Comparison of ENCODE assay signal across 17 cellular contexts in genomic region chr7:41803569-41803968, GRCh38.
DNase-seq lines count a peak whose midpoint lies in the region; ATAC-seq and TF ChIP-seq lines count a peak whose summit lies in the region.
"Had no signal": no experiment of that assay in that cellular context is flagged by ENCODE, and none has a peak within 500 bp of the region (broad histone marks: within the 10 kb centered on the region; RNA-seq: fewer than 3 reads in every experiment).

No MANE protein-coding gene starts in this region.

- no peak overlapping the region for H3K4me3 ChIP-seq in SK-N-SH (ENCODE audit: low read depth in 2 of 2, low read length in 1 of 2)
- H3K4me3 ChIP-seq in GM23338: no peak overlapping the region
- H3K4me3 ChIP-seq: A549; BLaER1 treated with 17β-estradiol and CSF1 and Interleukin-3, amounts not matched to agents 10 nM and 100 nM had no signal

- H3K27ac ChIP-seq in SK-N-SH (ENCODE audit: low read depth in 2 of 2, low read length in 1 of 2): no peak overlapping the region
- H3K27ac ChIP-seq in GM23338 (ENCODE audit: low read depth): no peak overlapping the region
- H3K27ac ChIP-seq: 22Rv1; A549; BLaER1 treated with 17β-estradiol and CSF1 and Interleukin-3, amounts not matched to agents 10 nM and 100 nM; C4-2B had no signal

- H3K4me3 Mint-ChIP-seq in GM23338: no peak overlapping the region
- no peak overlapping the region for H3K4me3 Mint-ChIP-seq in memory B cell
- H3K4me3 Mint-ChIP-seq: B cell; CD4-positive, alpha-beta T cell; CD8-positive, alpha-beta T cell had no signal

- POLR2A ChIA-PET in SK-N-SH (lab: Yijun Ruan, JAX): no interaction called here

- H3K4me1 ChIP-seq in SK-N-SH (ENCODE audit: control insufficient read depth in 1 of 2, insufficient read depth in 2 of 2, low read depth in 1 of 2, low read length in 1 of 2): peaks cover 0 to 5% of the 10 kb centered on the region in 2 experiments; a peak in 1 of 4 replicates
- peaks cover 7% of the 10 kb centered on the region for H3K4me1 ChIP-seq in GM23338 (ENCODE audit: insufficient read depth)
- H3K4me1 ChIP-seq: A549, Caco-2 had no signal

- H3K27ac Mint-ChIP-seq in GM23338 (no peak overlapping the region), memory B cell (peak overlapping the region; percentile 7)
- H3K27ac Mint-ChIP-seq: B cell; CD4-positive, alpha-beta T cell; CD8-positive, alpha-beta T cell had no signal

- WGBS in SK-N-SH (ENCODE audit: low lambda C conversion rate): 21% methylated on average over 2 of the region's 2 CpGs

- DNase-seq in SK-N-SH (no peak), GM23338 (ENCODE audit: low spot score) (no peak), memory B cell (ENCODE audit: low spot score in 2 of 2) (no peak)
- DNase-seq: AML-193; Caco-2; Calu3; CD4-positive, alpha-beta T cell; CD8-positive, alpha-beta T cell; DMS79 treated with DMSO at 0.1 percent for 48 hours; GF-D8 had no signal

- no peaks in the 10 kb centered on the region for H3K9me3 ChIP-seq in SK-N-SH
- H3K9me3 ChIP-seq: A549, Caco-2 had no signal

- no peak overlapping the region for H3K9ac ChIP-seq in SK-N-SH
- H3K9ac ChIP-seq: BLaER1 treated with 17β-estradiol and CSF1 and Interleukin-3, amounts not matched to agents 10 nM and 100 nM had no signal

- peaks cover 3% of the 10 kb centered on the region; the same call in 2 of the 3 replicates for H3K9me3 Mint-ChIP-seq in GM23338
- H3K9me3 Mint-ChIP-seq in memory B cell: no peaks in the 10 kb centered on the region
- H3K9me3 Mint-ChIP-seq: CD4-positive, alpha-beta T cell; CD8-positive, alpha-beta T cell had no signal

- H3K9me2 ChIP-seq in SK-N-SH (no peaks in the 10 kb centered on the region), GM23338 (ENCODE audit: insufficient read depth) (0 out of 2 replicates have a peak, but pooled peaks cover 7% of the 10 kb centered on the region)

- H3K79me2 ChIP-seq in SK-N-SH (ENCODE audit: insufficient read depth) (no peaks in the 10 kb centered on the region), GM23338 (replicated peaks; ENCODE audit: insufficient read depth) (no peaks in the 10 kb centered on the region)

- no peak for TF ChIP-seq CTCF in SK-N-SH (IDR thresholded peaks at IDR 0.05)
- no peak for TF ChIP-seq CTCF in GM23338 (conservative IDR thresholded peaks at IDR 0.05; ENCODE audit: low read depth in 2 of 2)

- H3K27me3 Mint-ChIP-seq in GM23338 (ENCODE audit: insufficient read depth, low read depth, poor library complexity): peaks cover 2% of the 10 kb centered on the region
- H3K27me3 Mint-ChIP-seq in memory B cell: no peaks in the 10 kb centered on the region
- H3K27me3 Mint-ChIP-seq: B cell; CD4-positive, alpha-beta T cell had no signal

- H3K36me3 ChIP-seq in SK-N-SH (replicated peaks in 1 of 2; ENCODE audit: control insufficient read depth in 1 of 2, insufficient read depth in 2 of 2, low read length in 1 of 2) (no peaks in the 10 kb centered on the region), GM23338 (ENCODE audit: insufficient read depth) (0 out of 2 replicates have a peak, but pooled peaks cover 6% of the 10 kb centered on the region)
- H3K36me3 ChIP-seq: BLaER1 treated with 17β-estradiol and CSF1 and Interleukin-3, amounts not matched to agents 10 nM and 100 nM had no signal

- H3K36me3 Mint-ChIP-seq in GM23338 (ENCODE audit: low read depth) (peaks cover 3% of the 10 kb centered on the region; the same call in 2 of the 3 replicates), memory B cell (no peaks in the 10 kb centered on the region)
- H3K36me3 Mint-ChIP-seq: CD8-positive, alpha-beta T cell had no signal

- no peak for TF ChIP-seq EP300 in SK-N-SH (IDR thresholded peaks at IDR 0.05; ENCODE audit: borderline replicate concordance in 1 of 2, low read depth in 1 of 2, low read length in 1 of 2)

- no peaks in the 10 kb centered on the region for H4K20me1 ChIP-seq in SK-N-SH (ENCODE audit: insufficient read depth)
- no peaks in the 10 kb centered on the region for H4K20me1 ChIP-seq in GM23338 (replicated peaks; ENCODE audit: insufficient read depth)
- H4K20me1 ChIP-seq: BLaER1 treated with 17β-estradiol and CSF1 and Interleukin-3, amounts not matched to agents 10 nM and 100 nM had no signal

- peaks cover 11% of the 10 kb centered on the region for H3F3A ChIP-seq in SK-N-SH (replicated peaks; ENCODE audit: insufficient read depth)
- no peaks in the 10 kb centered on the region for H3F3A ChIP-seq in GM23338 (replicated peaks; ENCODE audit: low read depth)

- peak overlapping the region; percentile 45; the same call in 1 of the 2 replicates for H2AFZ ChIP-seq in SK-N-SH (ENCODE audit: low read depth)
- peak overlapping the region; percentile 8; the same call in 1 of the 2 replicates for H2AFZ ChIP-seq in GM23338

- H3K4me1 Mint-ChIP-seq in GM23338 (peaks cover 14% of the 10 kb centered on the region), memory B cell (no peaks in the 10 kb centered on the region)
- H3K4me1 Mint-ChIP-seq: B cell had no signal

- no peak for TF ChIP-seq RAD21 in SK-N-SH (IDR thresholded peaks at IDR 0.05; ENCODE audit: low read length)

- ATAC-seq in SK-N-SH treated with all-trans-retinoic acid at 6 μM for 48 hours (no peak), GM23338 (no peak), memory B cell (ENCODE audit: low read depth) (no peak), HG03025 (IDR thresholded peaks at IDR 0.05; ENCODE audit: low FRiP score, unreplicated experiment) (no peak)
- ATAC-seq: A549; CD8-positive, alpha-beta T cell had no signal

- no peaks in the 10 kb centered on the region for H3K27me3 ChIP-seq in SK-N-SH (ENCODE audit: insufficient read depth)
- H3K27me3 ChIP-seq in GM23338 (ENCODE audit: insufficient read depth): no peaks in the 10 kb centered on the region
- H3K27me3 ChIP-seq: BLaER1 treated with 17β-estradiol and CSF1 and Interleukin-3, amounts not matched to agents 10 nM and 100 nM had no signal

- no peak overlapping the region for H3K4me2 ChIP-seq in SK-N-SH
- H3K4me2 ChIP-seq in GM23338: no peak overlapping the region
- H3K4me2 ChIP-seq: A549; BLaER1 treated with 17β-estradiol and CSF1 and Interleukin-3, amounts not matched to agents 10 nM and 100 nM had no signal

- CTCF ChIA-PET in SK-N-SH (lab: Yijun Ruan, JAX): no interaction called here

TF ChIP-seq in SK-N-SH, 30 proteins besides CTCF, POLR2A, EP300 and RAD21 (continues in another document):
- TF ChIP-seq, protein P1, sequence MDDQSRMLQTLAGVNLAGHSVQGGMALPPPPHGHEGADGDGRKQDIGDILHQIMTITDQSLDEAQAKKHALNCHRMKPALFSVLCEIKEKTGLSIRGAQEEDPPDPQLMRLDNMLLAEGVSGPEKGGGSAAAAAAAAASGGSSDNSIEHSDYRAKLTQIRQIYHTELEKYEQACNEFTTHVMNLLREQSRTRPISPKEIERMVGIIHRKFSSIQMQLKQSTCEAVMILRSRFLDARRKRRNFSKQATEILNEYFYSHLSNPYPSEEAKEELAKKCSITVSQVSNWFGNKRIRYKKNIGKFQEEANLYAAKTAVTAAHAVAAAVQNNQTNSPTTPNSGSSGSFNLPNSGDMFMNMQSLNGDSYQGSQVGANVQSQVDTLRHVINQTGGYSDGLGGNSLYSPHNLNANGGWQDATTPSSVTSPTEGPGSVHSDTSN (IDR thresholded peaks at IDR 0.05): no peak
- TF ChIP-seq TEAD4 (IDR thresholded peaks at IDR 0.05; ENCODE audit: borderline replicate concordance, insufficient read depth): no peak
- TF ChIP-seq POLR2AphosphoS5 (IDR thresholded peaks at IDR 0.05; ENCODE audit: low read depth, low read length): no peak
- TF ChIP-seq SIN3A (IDR thresholded peaks at IDR 0.05; ENCODE audit: borderline replicate concordance, low read depth, low read length): no peak

TF ChIP-seq in SK-N-SH treated with all-trans-retinoic acid at 6 μM for 48 hours, 23 proteins besides CTCF, POLR2A, EP300 and RAD21 (continues in another document):
- TF ChIP-seq, protein P2, sequence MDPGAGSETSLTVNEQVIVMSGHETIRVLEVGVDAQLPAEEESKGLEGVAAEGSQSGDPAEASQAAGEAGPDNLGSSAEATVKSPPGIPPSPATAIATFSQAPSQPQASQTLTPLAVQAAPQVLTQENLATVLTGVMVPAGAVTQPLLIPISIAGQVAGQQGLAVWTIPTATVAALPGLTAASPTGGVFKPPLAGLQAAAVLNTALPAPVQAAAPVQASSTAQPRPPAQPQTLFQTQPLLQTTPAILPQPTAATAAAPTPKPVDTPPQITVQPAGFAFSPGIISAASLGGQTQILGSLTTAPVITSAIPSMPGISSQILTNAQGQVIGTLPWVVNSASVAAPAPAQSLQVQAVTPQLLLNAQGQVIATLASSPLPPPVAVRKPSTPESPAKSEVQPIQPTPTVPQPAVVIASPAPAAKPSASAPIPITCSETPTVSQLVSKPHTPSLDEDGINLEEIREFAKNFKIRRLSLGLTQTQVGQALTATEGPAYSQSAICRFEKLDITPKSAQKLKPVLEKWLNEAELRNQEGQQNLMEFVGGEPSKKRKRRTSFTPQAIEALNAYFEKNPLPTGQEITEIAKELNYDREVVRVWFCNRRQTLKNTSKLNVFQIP (CRISPR knock-in tag; IDR thresholded peaks at IDR 0.05; ENCODE audit: borderline replicate concordance, low read depth): no peak
- no peak for TF ChIP-seq ZNF70 (CRISPR knock-in tag; IDR thresholded peaks at IDR 0.05)
- no peak for TF ChIP-seq ESRRG (CRISPR knock-in tag; IDR thresholded peaks at IDR 0.05)
- TF ChIP-seq SNAI2 (CRISPR knock-in tag; IDR thresholded peaks at IDR 0.05): no peak

TF ChIP-seq in GM23338, 12 proteins besides CTCF, POLR2A, EP300 and RAD21 (continues in another document):
- TF ChIP-seq NANOG (IDR thresholded peaks at IDR 0.05; ENCODE audit: borderline replicate concordance): no peak
